ENCODE assay signal across 15 cellular contexts in genomic region chr3:195179782-195180489, GRCh38.
DNase-seq lines count a peak whose midpoint lies in the region; ATAC-seq and TF ChIP-seq lines count a peak whose summit lies in the region.
"Had no signal": no experiment of that assay in that cellular context is flagged by ENCODE, and none has a peak within 500 bp of the region (broad histone marks: within the 10 kb centered on the region; RNA-seq: fewer than 3 reads in every experiment).

No MANE protein-coding gene starts in this region.

- no peaks in the 10 kb centered on the region for H3K9me3 Mint-ChIP-seq in endodermal cell

- H3K4me1 Mint-ChIP-seq in endodermal cell = peaks cover 17% of the 10 kb centered on the region

- H3K27ac Mint-ChIP-seq in endodermal cell = peak overlapping the region; percentile 44
- H3K27ac Mint-ChIP-seq: memory B cell; stimulated activated naive B cell treated with anti-CD40 and anti-IgM and Interleukin-4, amounts not matched to agents 10 μg/mL and 1 μg/mL and 100 μg/mL, for 72 hours had no signal

- H3K4me3 ChIP-seq in endodermal cell (ENCODE audit: low read length) = no peak overlapping the region
- no peak overlapping the region for H3K4me3 ChIP-seq in lung
- H3K4me3 ChIP-seq in stomach = no peak overlapping the region
- no peak overlapping the region for H3K4me3 ChIP-seq in coronary artery

- intact Hi-C loops in stomach (cut with DNase I; ENCODE audit: low total_unique reads) = no loop called here

- H3K27me3 Mint-ChIP-seq in endodermal cell (ENCODE audit: insufficient read depth) = no peaks in the 10 kb centered on the region
- H3K27me3 Mint-ChIP-seq: CD4-positive, CD25-positive, alpha-beta regulatory T cell; memory B cell had no signal

- no peak for TF ChIP-seq EP300 in stomach (IDR thresholded peaks at IDR 0.05)

- no peak overlapping the region for H3K4me3 Mint-ChIP-seq in endodermal cell
- H3K4me3 Mint-ChIP-seq: CD4-positive, CD25-positive, alpha-beta regulatory T cell; memory B cell; stimulated activated naive B cell treated with anti-CD40 and anti-IgM and Interleukin-4, amounts not matched to agents 10 μg/mL and 1 μg/mL and 100 μg/mL, for 72 hours had no signal

- peaks cover 28% of the 10 kb centered on the region for H3K36me3 Mint-ChIP-seq in endodermal cell (ENCODE audit: low read depth)

- no peak for ATAC-seq in lung (ENCODE audit: insufficient read depth, low FRiP score)
- ATAC-seq: stimulated activated naive B cell treated with anti-CD40 and anti-IgM and Interleukin-4, amounts not matched to agents 10 μg/mL and 1 μg/mL and 100 μg/mL, for 72 hours had no signal

- DNase-seq in Kasumi-1 (lab: John Stamatoyannopoulos, UW) (peak; percentile 32 to 33), endodermal cell (peak; percentile 40), lung (ENCODE audit: low spot score) (no peak), stomach (no peak), coronary artery (ENCODE audit: low spot score) (no peak), Ammon's horn (ENCODE audit: low spot score) (no peak), RPMI8226 (no peak), globus pallidus (ENCODE audit: low spot score) (no peak)
- DNase-seq: activated CD4-positive, alpha-beta T cell treated with anti-CD3 and anti-CD28 coated beads for 48 hours; activated T-cell treated with anti-CD3 and anti-CD28 coated beads, Interleukin-2, amount 50 U/mL, for 48 hours; CD4-positive, CD25-positive, alpha-beta regulatory T cell; hypothalamus; stimulated activated CD4-positive, alpha-beta T cell treated with anti-CD3 and anti-CD28 coated beads, Interleukin-4, amount 100 ng/mL, for 4 hours; stimulated activated naive B cell treated with anti-CD40 and anti-IgM and Interleukin-4, amounts not matched to agents 10 μg/mL and 1 μg/mL and 100 μg/mL, for 72 hours had no signal

- H3K27me3 ChIP-seq in endodermal cell (ENCODE audit: control insufficient read depth, insufficient read depth, low read length, poor library complexity, severe bottlenecking) (no peaks in the 10 kb centered on the region), lung (ENCODE audit: control insufficient read depth, insufficient read depth) (no peaks in the 10 kb centered on the region), stomach (no peaks in the 10 kb centered on the region)

- no peak overlapping the region for H3K9ac ChIP-seq in endodermal cell (ENCODE audit: extremely low read depth, low read length, poor library complexity, severe bottlenecking)

- peak overlapping the region; percentile 34 for H3K27ac ChIP-seq in endodermal cell (ENCODE audit: low read depth, low read length)
- peak overlapping the region; percentile 4 to 78 for H3K27ac ChIP-seq in lung (ENCODE audit: low read depth in 1 of 2, low read length in 1 of 2)
- H3K27ac ChIP-seq in stomach = peak overlapping the region; percentile 17 to 63 (median 41)
- peak overlapping the region in 1 of 2 donors; percentile 1 for H3K27ac ChIP-seq in coronary artery

- H3K36me3 ChIP-seq in endodermal cell (ENCODE audit: control insufficient read depth, insufficient read depth, low read length) (no peaks in the 10 kb centered on the region), lung (ENCODE audit: control insufficient read depth in 2 of 2, insufficient read depth in 2 of 2, low read length in 2 of 2) (no peaks in the 10 kb centered on the region), stomach (no peaks in the 10 kb centered on the region)

- TF ChIP-seq CTCF in endodermal cell (conservative IDR thresholded peaks at IDR 0.05) (no peak), lung (IDR thresholded peaks at IDR 0.05; ENCODE audit: control extremely low read depth, extremely low read depth) (no peak), stomach (IDR thresholded peaks at IDR 0.05) (no peak), coronary artery (IDR thresholded peaks at IDR 0.05) (no peak)

- WGBS in endodermal cell (ENCODE audit: insufficient coverage in 1 of 2, insufficient read length in 1 of 2), 2 experiments = 88 to 90% methylated on average over 10 to 24 of the region's 24 CpGs
- 33 to 53% methylated on average over 24 of the region's 24 CpGs for WGBS in lung, 2 donors
- WGBS in stomach, 5 donors = 70 to 84% (median 76%) methylated on average over 20 to 24 of the region's 24 CpGs

- H3K4me1 ChIP-seq in endodermal cell (ENCODE audit: control insufficient read depth, insufficient read depth, low read length) (peaks cover 6% of the 10 kb centered on the region), lung (ENCODE audit: control insufficient read depth in 2 of 2, insufficient read depth in 2 of 2, low read length in 2 of 2) (peaks cover 9 to 11% of the 10 kb centered on the region in 2 donors), stomach (peaks cover 20 to 44% (median 28%) of the 10 kb centered on the region in 4 donors)

- TF ChIP-seq POLR2A in stomach (IDR thresholded peaks at IDR 0.05) = no peak

- no peaks in the 10 kb centered on the region for H3K9me3 ChIP-seq in endodermal cell (ENCODE audit: control insufficient read depth, low read length)
- no peaks in the 10 kb centered on the region for H3K9me3 ChIP-seq in lung (ENCODE audit: control insufficient read depth in 2 of 2, insufficient read depth in 1 of 2, low read length in 1 of 2)
- H3K9me3 ChIP-seq in stomach = no peaks in the 10 kb centered on the region

Comparison
In these comparisons a context has a peak if more than half of its experiments do, and no peak if none do; other contexts are left out.
1. DNase-seq: peak in Kasumi-1 (2 of 2) and endodermal cell (single experiment); none in lung (single experiment), stomach (single experiment), coronary artery (single experiment), Ammon's horn (single experiment), RPMI8226 (single experiment) and globus pallidus (single experiment).